ENCODE assay signal across 11 cellular contexts in the genomic region with DNA sequence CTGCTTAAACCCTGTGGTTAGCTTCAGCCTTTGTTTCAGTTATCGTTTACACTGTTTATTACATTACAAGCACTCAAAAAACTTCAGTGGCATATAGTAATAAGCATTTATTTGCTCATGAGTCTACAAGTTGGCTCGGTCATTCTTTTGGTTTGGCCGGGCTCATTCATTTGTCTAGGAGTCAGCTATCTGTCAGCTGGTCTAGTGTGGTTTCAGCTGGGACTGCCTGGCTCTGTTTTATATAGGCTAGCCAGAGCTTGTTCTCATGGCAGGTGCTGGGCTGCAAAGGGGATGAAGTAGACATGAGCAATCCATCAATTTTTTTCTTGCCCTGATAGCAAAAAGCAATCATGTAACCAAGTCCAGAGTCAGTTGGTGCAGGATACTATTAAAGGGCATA.
DNase-seq lines count a peak whose midpoint lies in the region; ATAC-seq lines count a peak whose summit lies in the region.
"Had no signal": no experiment of that assay in that cellular context is flagged by ENCODE, and none has a peak within 500 bp of the region (broad histone marks: within the 10 kb centered on the region; RNA-seq: fewer than 3 reads in every experiment).

No MANE protein-coding gene starts in this region.

- ATAC-seq in GM21367 (IDR thresholded peaks at IDR 0.05; ENCODE audit: unreplicated experiment) (no peak), GM19397 (IDR thresholded peaks at IDR 0.05; ENCODE audit: unreplicated experiment) (no peak)
- ATAC-seq: gastroesophageal sphincter had no signal

- DNase-seq in DMS53 (lab: John Stamatoyannopoulos, UW) (peak; percentile 60), DMS53 treated with DMSO at 0.1 percent for 48 hours (lab: John Stamatoyannopoulos, UW; ENCODE audit: unreplicated experiment) (no peak), anterior cingulate cortex (lab: John Stamatoyannopoulos, UW) (peak in 48 of 58 donors; percentile 8 to 83 (median 43)), inferior parietal cortex (ENCODE audit: extremely low spot score) (peak; percentile 70), ureter (ENCODE audit: low spot score) (peak; percentile 53), NK-92 (lab: John Stamatoyannopoulos, UW; ENCODE audit: unreplicated experiment) (no peak)
- DNase-seq: activated naive CD4-positive, alpha-beta T cell; H9 had no signal

Comparison
In these comparisons a context has a peak if more than half of its experiments do, and no peak if none do; other contexts are left out.
1. DNase-seq: peak in DMS53 (single experiment), anterior cingulate cortex (48 of 58), inferior parietal cortex (single experiment) and ureter (single experiment); none in DMS53 treated with DMSO at 0.1 percent for 48 hours (single experiment) and NK-92 (single experiment).